1 cellular context compared by ENCODE assay signal in the genomic region with DNA sequence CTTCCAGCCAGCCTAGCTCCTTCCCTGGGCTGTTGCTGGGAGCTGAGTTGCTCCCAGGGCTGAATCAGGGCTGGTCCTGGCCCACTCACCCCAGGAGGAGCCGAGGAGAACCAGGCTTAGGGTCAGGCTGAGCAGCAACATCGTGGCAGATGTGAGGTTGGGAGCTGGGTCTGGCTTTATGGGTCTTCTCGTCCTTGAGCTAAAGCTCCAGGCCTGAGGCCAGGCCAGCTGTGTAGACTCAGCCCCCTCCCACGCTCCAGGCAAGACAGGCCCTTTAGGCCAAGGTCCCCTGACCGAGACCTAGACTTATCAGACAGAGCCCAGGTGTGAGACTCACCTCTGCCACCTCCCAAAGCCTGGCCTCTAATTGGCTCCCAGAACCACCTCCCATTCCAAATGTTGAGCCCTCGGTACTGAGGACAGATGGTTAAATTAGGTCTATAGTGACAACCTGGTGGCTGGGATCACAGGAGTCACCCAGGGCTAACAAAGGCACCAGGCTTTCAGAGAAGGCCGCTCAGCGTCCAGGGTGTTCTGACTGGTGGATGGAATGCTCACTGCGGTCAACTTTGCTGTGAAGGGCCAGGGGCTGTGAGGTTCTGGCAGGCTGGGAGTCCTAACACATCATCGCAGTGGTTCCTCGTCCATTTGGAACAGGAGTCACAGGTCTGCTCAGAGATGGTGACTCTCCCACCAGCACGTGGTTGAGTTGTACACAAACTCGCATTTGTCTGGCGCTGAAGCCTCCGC.
TF ChIP-seq lines count a peak whose summit lies in the region.

A gene (minus strand): TSS at position 151 of the 750 bp plus-strand sequence. CDS start 10 bp downstream, at position 141.

TF ChIP-seq in K562, 482 proteins besides CTCF, POLR2A, EP300 and RAD21 (continued from another document):
- TF ChIP-seq RB1 (IDR thresholded peaks at IDR 0.05; ENCODE audit: low read depth) (no peak), TEAD4 (IDR thresholded peaks at IDR 0.05; ENCODE audit: low read length) (peak; percentile 44; the same call in 1 of the 2 replicates), TEAD4 (CRISPR knock-in tag; IDR thresholded peaks at IDR 0.05; ENCODE audit: borderline replicate concordance) (no peak), HDAC1 (IDR thresholded peaks at IDR 0.05) (no peak), RBM34 (IDR thresholded peaks at IDR 0.05; ENCODE audit: borderline replicate concordance, insufficient read depth, low read length) (no peak)
